Comparison of ENCODE assay signal across 2 cellular contexts in the genomic region with DNA sequence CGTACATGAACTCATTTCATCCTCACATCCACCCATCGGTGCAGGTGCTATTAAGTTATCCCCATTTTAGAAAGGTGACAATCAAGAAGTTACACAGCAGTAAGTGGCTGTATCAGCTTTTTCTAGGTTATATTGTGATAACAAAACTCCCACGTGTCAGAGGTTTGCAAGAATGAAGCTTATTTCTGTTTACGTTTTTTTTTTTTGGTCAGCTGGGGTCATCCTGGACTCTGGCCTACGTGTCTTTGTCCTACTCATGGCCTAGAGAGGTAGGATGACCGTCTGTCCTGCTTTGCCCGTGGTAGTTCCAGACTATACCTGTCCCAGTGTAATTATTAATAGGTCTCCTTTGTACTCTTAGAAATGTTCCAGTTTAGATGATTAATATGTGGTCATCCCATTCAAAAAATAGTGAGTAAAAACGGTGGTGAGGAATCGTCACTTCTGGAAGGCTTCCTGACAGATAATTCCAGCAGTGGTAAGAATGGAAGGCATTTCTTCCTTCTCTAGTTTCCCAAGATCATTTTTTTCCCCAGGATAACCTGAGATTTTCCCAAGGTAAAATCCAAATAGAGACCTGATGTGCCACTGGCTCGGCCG.
TF ChIP-seq lines count a peak whose summit lies in the region.

No MANE protein-coding gene starts in this region.

TF ChIP-seq in endothelial cell of umbilical vein, 7 proteins besides CTCF, POLR2A, EP300 and RAD21 (continued from another document):
- TF ChIP-seq EZH2 (IDR thresholded peaks at IDR 0.05; ENCODE audit: borderline replicate concordance, low read depth, low read length, severe bottlenecking), result no peak

TF ChIP-seq in liver, 16 proteins besides CTCF, POLR2A, EP300 and RAD21 (continued from another document):
- TF ChIP-seq, protein P1, sequence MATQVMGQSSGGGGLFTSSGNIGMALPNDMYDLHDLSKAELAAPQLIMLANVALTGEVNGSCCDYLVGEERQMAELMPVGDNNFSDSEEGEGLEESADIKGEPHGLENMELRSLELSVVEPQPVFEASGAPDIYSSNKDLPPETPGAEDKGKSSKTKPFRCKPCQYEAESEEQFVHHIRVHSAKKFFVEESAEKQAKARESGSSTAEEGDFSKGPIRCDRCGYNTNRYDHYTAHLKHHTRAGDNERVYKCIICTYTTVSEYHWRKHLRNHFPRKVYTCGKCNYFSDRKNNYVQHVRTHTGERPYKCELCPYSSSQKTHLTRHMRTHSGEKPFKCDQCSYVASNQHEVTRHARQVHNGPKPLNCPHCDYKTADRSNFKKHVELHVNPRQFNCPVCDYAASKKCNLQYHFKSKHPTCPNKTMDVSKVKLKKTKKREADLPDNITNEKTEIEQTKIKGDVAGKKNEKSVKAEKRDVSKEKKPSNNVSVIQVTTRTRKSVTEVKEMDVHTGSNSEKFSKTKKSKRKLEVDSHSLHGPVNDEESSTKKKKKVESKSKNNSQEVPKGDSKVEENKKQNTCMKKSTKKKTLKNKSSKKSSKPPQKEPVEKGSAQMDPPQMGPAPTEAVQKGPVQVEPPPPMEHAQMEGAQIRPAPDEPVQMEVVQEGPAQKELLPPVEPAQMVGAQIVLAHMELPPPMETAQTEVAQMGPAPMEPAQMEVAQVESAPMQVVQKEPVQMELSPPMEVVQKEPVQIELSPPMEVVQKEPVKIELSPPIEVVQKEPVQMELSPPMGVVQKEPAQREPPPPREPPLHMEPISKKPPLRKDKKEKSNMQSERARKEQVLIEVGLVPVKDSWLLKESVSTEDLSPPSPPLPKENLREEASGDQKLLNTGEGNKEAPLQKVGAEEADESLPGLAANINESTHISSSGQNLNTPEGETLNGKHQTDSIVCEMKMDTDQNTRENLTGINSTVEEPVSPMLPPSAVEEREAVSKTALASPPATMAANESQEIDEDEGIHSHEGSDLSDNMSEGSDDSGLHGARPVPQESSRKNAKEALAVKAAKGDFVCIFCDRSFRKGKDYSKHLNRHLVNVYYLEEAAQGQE (IDR thresholded peaks at IDR 0.05), result no peak
- TF ChIP-seq JUND (IDR thresholded peaks at IDR 0.05), result no peak
- TF ChIP-seq GABPA (IDR thresholded peaks at IDR 0.05 in 1 of 2, conservative IDR thresholded peaks at IDR 0.05 in 1 of 2), result no peak
- TF ChIP-seq FOXA2 (IDR thresholded peaks at IDR 0.05), result no peak
- TF ChIP-seq TAF1 (conservative IDR thresholded peaks at IDR 0.05), result no peak
- peak in 1 of 2 donors; percentile 67 for TF ChIP-seq RXRA (IDR thresholded peaks at IDR 0.05)
- TF ChIP-seq, protein P2, sequence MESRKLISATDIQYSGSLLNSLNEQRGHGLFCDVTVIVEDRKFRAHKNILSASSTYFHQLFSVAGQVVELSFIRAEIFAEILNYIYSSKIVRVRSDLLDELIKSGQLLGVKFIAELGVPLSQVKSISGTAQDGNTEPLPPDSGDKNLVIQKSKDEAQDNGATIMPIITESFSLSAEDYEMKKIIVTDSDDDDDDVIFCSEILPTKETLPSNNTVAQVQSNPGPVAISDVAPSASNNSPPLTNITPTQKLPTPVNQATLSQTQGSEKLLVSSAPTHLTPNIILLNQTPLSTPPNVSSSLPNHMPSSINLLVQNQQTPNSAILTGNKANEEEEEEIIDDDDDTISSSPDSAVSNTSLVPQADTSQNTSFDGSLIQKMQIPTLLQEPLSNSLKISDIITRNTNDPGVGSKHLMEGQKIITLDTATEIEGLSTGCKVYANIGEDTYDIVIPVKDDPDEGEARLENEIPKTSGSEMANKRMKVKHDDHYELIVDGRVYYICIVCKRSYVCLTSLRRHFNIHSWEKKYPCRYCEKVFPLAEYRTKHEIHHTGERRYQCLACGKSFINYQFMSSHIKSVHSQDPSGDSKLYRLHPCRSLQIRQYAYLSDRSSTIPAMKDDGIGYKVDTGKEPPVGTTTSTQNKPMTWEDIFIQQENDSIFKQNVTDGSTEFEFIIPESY (IDR thresholded peaks at IDR 0.05), result no peak
- TF ChIP-seq, protein P3, sequence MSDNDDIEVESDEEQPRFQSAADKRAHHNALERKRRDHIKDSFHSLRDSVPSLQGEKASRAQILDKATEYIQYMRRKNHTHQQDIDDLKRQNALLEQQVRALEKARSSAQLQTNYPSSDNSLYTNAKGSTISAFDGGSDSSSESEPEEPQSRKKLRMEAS (IDR thresholded peaks at IDR 0.05), result no peak
- TF ChIP-seq FOXA1 (IDR thresholded peaks at IDR 0.05), result no peak
- no peak for TF ChIP-seq EGR1 (IDR thresholded peaks at IDR 0.05; ENCODE audit: low read depth in 2 of 2)
- no peak for TF ChIP-seq NR2F2 (IDR thresholded peaks at IDR 0.05)
- no peak for TF ChIP-seq HNF4G (IDR thresholded peaks at IDR 0.05)
- TF ChIP-seq YY1 (IDR thresholded peaks at IDR 0.05), result no peak
